In genomic region chrX:53316121-53316859, GRCh38 we compare ENCODE assay signal across 2 cellular contexts.
TF ChIP-seq lines count a peak whose summit lies in the region.

No MANE protein-coding gene starts in this region.

TF ChIP-seq in HEK293, 187 proteins besides CTCF, POLR2A, EP300 and RAD21 (continued from another document and continues in another):
- no peak for TF ChIP-seq ZNF26 (tag by site-specific recombination; IDR thresholded peaks at IDR 0.05)
- no peak for TF ChIP-seq ZNF280C (tag by site-specific recombination; IDR thresholded peaks at IDR 0.05)
- no peak for TF ChIP-seq ZNF335 (tag by site-specific recombination; conservative IDR thresholded peaks at IDR 0.05)
- TF ChIP-seq HOXA7 (CRISPR knock-in tag; IDR thresholded peaks at IDR 0.05; ENCODE audit: borderline replicate concordance), result no peak
- TF ChIP-seq ZNF585B (tag by site-specific recombination; IDR thresholded peaks at IDR 0.05), result no peak
- TF ChIP-seq ZSCAN30 (tag by site-specific recombination; IDR thresholded peaks at IDR 0.05), result no peak
- peak; percentile 78 for TF ChIP-seq ZNF423 (tag by site-specific recombination; IDR thresholded peaks at IDR 0.05)
- TF ChIP-seq BCL11B (tag by site-specific recombination; IDR thresholded peaks at IDR 0.05; ENCODE audit: low read depth), result no peak
- no peak for TF ChIP-seq ZNF621 (tag by site-specific recombination; IDR thresholded peaks at IDR 0.05)
- TF ChIP-seq ZBTB8A (tag by site-specific recombination; IDR thresholded peaks at IDR 0.05), result peak; percentile 6; the same call in 1 of the 2 replicates
- TF ChIP-seq ZBTB26 (tag by site-specific recombination; optimal IDR thresholded peaks at IDR 0.05), result no peak
- no peak for TF ChIP-seq SP3 (tag by site-specific recombination; IDR thresholded peaks at IDR 0.05)
- no peak for TF ChIP-seq REPIN1 (tag by site-specific recombination; IDR thresholded peaks at IDR 0.05; ENCODE audit: low read depth)
- peak; percentile 100 for TF ChIP-seq ZIC2 (tag by site-specific recombination; IDR thresholded peaks at IDR 0.05)
- no peak for TF ChIP-seq ZNF791 (tag by site-specific recombination; IDR thresholded peaks at IDR 0.05)
- TF ChIP-seq PRDM10 (tag by site-specific recombination; IDR thresholded peaks at IDR 0.05), result no peak
- no peak for TF ChIP-seq ZNF654 (tag by site-specific recombination; IDR thresholded peaks at IDR 0.05; ENCODE audit: low read depth)
- TF ChIP-seq ZNF843 (tag by site-specific recombination; IDR thresholded peaks at IDR 0.05), result 0 out of 2 replicates have a peak, but pooled peaks have one; percentile 15
- TF ChIP-seq ZBTB20 (tag by site-specific recombination; IDR thresholded peaks at IDR 0.05), result peak; percentile 52; the same call in 1 of the 2 replicates
- TF ChIP-seq ZNF221 (tag by site-specific recombination; IDR thresholded peaks at IDR 0.05; ENCODE audit: borderline replicate concordance), result no peak
- no peak for TF ChIP-seq ZNF19 (tag by site-specific recombination; IDR thresholded peaks at IDR 0.05; ENCODE audit: low read depth)
- no peak for TF ChIP-seq WT1 (tag by site-specific recombination; IDR thresholded peaks at IDR 0.05)
- TF ChIP-seq ZNF146 (tag by site-specific recombination; IDR thresholded peaks at IDR 0.05), result no peak

TF ChIP-seq in K562, 482 proteins besides CTCF, POLR2A, EP300 and RAD21 (continued from another document and continues in another):
- TF ChIP-seq ILK (tag; IDR thresholded peaks at IDR 0.05; ENCODE audit: borderline replicate concordance, low read depth) (no peak), ARID1B (IDR thresholded peaks at IDR 0.05) (peak; percentile 55; the same call in 1 of the 2 replicates), SMAD1 (IDR thresholded peaks at IDR 0.05; ENCODE audit: low read depth, low read length, partially characterized antibody) (no peak), ZNF830 (CRISPR knock-in tag; IDR thresholded peaks at IDR 0.05) (no peak), THAP12 (CRISPR knock-in tag; IDR thresholded peaks at IDR 0.05) (no peak), CBFA2T3 (IDR thresholded peaks at IDR 0.05) (peak; percentile 65), ZKSCAN8 (CRISPR knock-in tag; IDR thresholded peaks at IDR 0.05) (no peak), MEIS2 (IDR thresholded peaks at IDR 0.05; ENCODE audit: partially characterized antibody) (peak; percentile 16), RBM25 (IDR thresholded peaks at IDR 0.05; ENCODE audit: low read depth, low read length, severe bottlenecking) (no peak), ZBTB43 (CRISPR knock-in tag; IDR thresholded peaks at IDR 0.05) (no peak), ZNF143 (CRISPR knock-in tag; IDR thresholded peaks at IDR 0.05) (no peak), CEBPG (CRISPR knock-in tag; IDR thresholded peaks at IDR 0.05) (no peak), CEBPG (tag; conservative IDR thresholded peaks at IDR 0.05 in 1 of 2, IDR thresholded peaks at IDR 0.05 in 1 of 2) (no peak), NFIC (IDR thresholded peaks at IDR 0.05) (no peak), ESRRB (CRISPR knock-in tag; IDR thresholded peaks at IDR 0.05; ENCODE audit: borderline replicate concordance) (no peak), THRA (IDR thresholded peaks at IDR 0.05) (no peak), FOXA3 (CRISPR knock-in tag; conservative IDR thresholded peaks at IDR 0.05 in 1 of 2, IDR thresholded peaks at IDR 0.05 in 1 of 2) (peak in 1 of 2 experiments; percentile 49; a peak in 2 of 4 replicates), ARID3A (IDR thresholded peaks at IDR 0.05; ENCODE audit: borderline replicate concordance, low read depth, low read length) (no peak), HES1 (IDR thresholded peaks at IDR 0.05; ENCODE audit: low read depth) (peak; percentile 59; the same call in 1 of the 2 replicates), SMAD4 (CRISPR knock-in tag; conservative IDR thresholded peaks at IDR 0.05) (no peak), CBFA2T2 (conservative IDR thresholded peaks at IDR 0.05) (peak; percentile 30; the same call in 1 of the 2 replicates), ZNF133 (CRISPR knock-in tag; IDR thresholded peaks at IDR 0.05) (no peak), PML (IDR thresholded peaks at IDR 0.05; ENCODE audit: low read length) (no peak), KAT7 (CRISPR knock-in tag; IDR thresholded peaks at IDR 0.05; ENCODE audit: borderline replicate concordance) (no peak), ATF1 (CRISPR knock-in tag; IDR thresholded peaks at IDR 0.05) (no peak), ATF1 (tag; IDR thresholded peaks at IDR 0.05) (no peak), ZNF280A (IDR thresholded peaks at IDR 0.05; ENCODE audit: low read depth, partially characterized antibody) (no peak), MEF2A (IDR thresholded peaks at IDR 0.05; ENCODE audit: control insufficient read depth, low read depth, low read length) (no peak), HLTF (IDR thresholded peaks at IDR 0.05) (no peak), EGR1 (conservative IDR thresholded peaks at IDR 0.05) (no peak), NCOA4 (IDR thresholded peaks at IDR 0.05; ENCODE audit: partially characterized antibody) (no peak), BCOR (IDR thresholded peaks at IDR 0.05) (no peak), HSF4 (CRISPR knock-in tag; IDR thresholded peaks at IDR 0.05; ENCODE audit: borderline replicate concordance) (no peak), SUPT5H (IDR thresholded peaks at IDR 0.05) (no peak), SNIP1 (IDR thresholded peaks at IDR 0.05; ENCODE audit: low read depth) (no peak), ASH1L (IDR thresholded peaks at IDR 0.05; ENCODE audit: borderline replicate concordance, low read depth, partially characterized antibody) (no peak), ARID3B (CRISPR knock-in tag; IDR thresholded peaks at IDR 0.05; ENCODE audit: borderline replicate concordance) (no peak), TCFL5 (CRISPR knock-in tag; conservative IDR thresholded peaks at IDR 0.05) (no peak), NFATC3 (IDR thresholded peaks at IDR 0.05) (no peak), HNRNPLL (IDR thresholded peaks at IDR 0.05; ENCODE audit: low read depth, low read length, poor library complexity, severe bottlenecking) (peak; percentile 39), POLR2B (IDR thresholded peaks at IDR 0.05; ENCODE audit: low read depth, partially characterized antibody) (no peak), MCM3 (IDR thresholded peaks at IDR 0.05) (no peak), ZNF449 (CRISPR knock-in tag; IDR thresholded peaks at IDR 0.05) (no peak), ZNF717 (CRISPR knock-in tag; IDR thresholded peaks at IDR 0.05) (no peak), ZBTB17 (CRISPR knock-in tag; IDR thresholded peaks at IDR 0.05) (no peak), KLF13 (tag; IDR thresholded peaks at IDR 0.05; ENCODE audit: borderline replicate concordance, low read depth) (no peak), ESRRA (IDR thresholded peaks at IDR 0.05; ENCODE audit: borderline replicate concordance, low read depth) (no peak), DMBX1 (CRISPR knock-in tag; IDR thresholded peaks at IDR 0.05; ENCODE audit: borderline replicate concordance) (no peak)
